In the genomic region with DNA sequence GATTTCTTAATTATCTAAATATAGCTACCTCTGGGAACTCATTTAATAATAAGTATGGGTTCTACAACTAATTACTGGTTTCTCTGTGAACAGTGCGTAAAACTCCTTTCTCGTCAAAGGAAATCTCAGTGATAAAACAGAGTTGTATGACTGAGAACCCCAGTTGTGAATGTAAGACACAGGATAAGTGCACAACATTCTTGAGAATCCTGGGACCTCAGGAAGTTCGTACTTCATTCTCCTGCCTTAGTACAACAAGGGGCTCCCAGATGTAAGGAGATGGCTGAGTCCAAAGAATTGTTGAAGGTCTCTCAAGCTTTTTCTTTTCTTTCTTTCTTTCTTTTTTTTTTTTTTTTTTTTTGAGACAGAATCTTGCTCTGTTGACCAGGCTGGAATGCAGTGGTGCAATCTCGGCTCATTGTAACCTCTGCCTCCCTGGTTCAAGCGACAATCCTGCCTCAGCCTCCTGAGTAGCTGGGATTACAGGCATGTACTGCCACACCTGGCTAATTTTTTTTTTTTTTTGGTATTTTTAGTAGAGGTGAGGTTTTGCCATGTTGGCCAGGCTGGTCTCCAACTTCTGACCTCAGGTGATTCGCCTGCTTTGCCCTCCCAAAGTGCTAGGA, we compare ENCODE assay signal across 16 cellular contexts.
"Had no signal": no experiment of that assay in that cellular context is flagged by ENCODE, and none has a peak within 500 bp of the region (broad histone marks: within the 10 kb centered on the region; RNA-seq: fewer than 3 reads in every experiment).

No MANE protein-coding gene starts in this region.

- H3K4me3 ChIP-seq: left ventricle myocardium inferior, right atrium auricular region, spleen, stomach, thoracic aorta had no signal

- H3K27ac ChIP-seq: left ventricle myocardium inferior, right atrium auricular region, thoracic aorta, VCaP had no signal

- DNase-seq: activated CD4-positive, alpha-beta T cell treated with anti-CD3 and anti-CD28 coated beads for 1 hour; activated CD4-positive, alpha-beta T cell treated with anti-CD3 and anti-CD28 coated beads, Interleukin-2, amount 50 U/mL, for 48 hours; activated gamma-delta T cell; activated T-cell treated with anti-CD3 and anti-CD28 coated beads, Interleukin-2, amount 50 U/mL, for 4 hours; anterior cingulate cortex; endodermal cell; left ventricle myocardium inferior; nucleus accumbens; spleen; stomach had no signal

- H3K27me3 ChIP-seq: right atrium auricular region, spleen, stomach had no signal

- H3K9me3 ChIP-seq: left ventricle myocardium inferior, right atrium auricular region, spleen, stomach, thoracic aorta had no signal

- ATAC-seq: activated naive CD4-positive, alpha-beta T cell treated with anti-CD3 and anti-CD28 coated beads, Interleukin-2, amount 50 U/mL, for 72 hours; activated T-cell treated with anti-CD3 and anti-CD28 coated beads, Interleukin-2, amount 50 U/mL, for 4 hours; natural killer cell treated with Interleukin-12 subunit alpha and Interleukin-12 subunit beta and Interleukin-15 and Interleukin-18, amount 100 ng/mL, for 72 hours; SK-N-SH treated with all-trans-retinoic acid at 6 μM for 48 hours had no signal
